In the genomic region with DNA sequence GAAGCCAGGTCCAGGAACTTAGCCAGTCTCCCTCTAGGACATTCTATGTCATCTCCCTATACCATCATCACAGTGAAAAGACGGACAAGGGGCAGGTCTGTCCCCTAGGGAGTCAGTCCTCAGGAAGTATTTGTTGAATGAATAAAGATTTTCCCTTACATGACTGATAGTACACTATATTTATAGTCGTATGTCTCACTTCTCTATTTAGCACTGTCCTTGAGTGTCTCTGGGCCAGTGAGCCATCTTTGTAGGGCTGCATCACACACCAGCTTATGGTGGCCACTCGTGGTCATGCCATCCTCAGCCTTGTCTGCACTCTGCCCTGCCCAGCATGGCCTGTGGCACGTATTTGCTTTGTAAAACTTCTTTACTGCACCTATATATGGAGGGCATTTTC, we compare ENCODE assay signal across 1 cellular context.
TF ChIP-seq lines count a peak whose summit lies in the region.

No MANE protein-coding gene starts in this region.

TF ChIP-seq in HepG2, 621 proteins besides CTCF, POLR2A, EP300 and RAD21:
- TF ChIP-seq MLLT10 (CRISPR knock-in tag; IDR thresholded peaks at IDR 0.05) (no peak), ZNF598 (CRISPR knock-in tag; IDR thresholded peaks at IDR 0.05; ENCODE audit: borderline replicate concordance) (no peak), RAD51 (IDR thresholded peaks at IDR 0.05; ENCODE audit: borderline replicate concordance) (no peak), ZMAT5 (CRISPR knock-in tag; IDR thresholded peaks at IDR 0.05; ENCODE audit: borderline replicate concordance, low read depth) (no peak), MAFF (IDR thresholded peaks at IDR 0.05; ENCODE audit: low read depth, low read length) (no peak), MIER3 (CRISPR knock-in tag; IDR thresholded peaks at IDR 0.05; ENCODE audit: borderline replicate concordance) (no peak), TFDP1 (CRISPR knock-in tag; IDR thresholded peaks at IDR 0.05; ENCODE audit: borderline replicate concordance) (no peak), E2F2 (CRISPR knock-in tag; IDR thresholded peaks at IDR 0.05; ENCODE audit: borderline replicate concordance) (no peak)
- TF ChIP-seq, protein P1, sequence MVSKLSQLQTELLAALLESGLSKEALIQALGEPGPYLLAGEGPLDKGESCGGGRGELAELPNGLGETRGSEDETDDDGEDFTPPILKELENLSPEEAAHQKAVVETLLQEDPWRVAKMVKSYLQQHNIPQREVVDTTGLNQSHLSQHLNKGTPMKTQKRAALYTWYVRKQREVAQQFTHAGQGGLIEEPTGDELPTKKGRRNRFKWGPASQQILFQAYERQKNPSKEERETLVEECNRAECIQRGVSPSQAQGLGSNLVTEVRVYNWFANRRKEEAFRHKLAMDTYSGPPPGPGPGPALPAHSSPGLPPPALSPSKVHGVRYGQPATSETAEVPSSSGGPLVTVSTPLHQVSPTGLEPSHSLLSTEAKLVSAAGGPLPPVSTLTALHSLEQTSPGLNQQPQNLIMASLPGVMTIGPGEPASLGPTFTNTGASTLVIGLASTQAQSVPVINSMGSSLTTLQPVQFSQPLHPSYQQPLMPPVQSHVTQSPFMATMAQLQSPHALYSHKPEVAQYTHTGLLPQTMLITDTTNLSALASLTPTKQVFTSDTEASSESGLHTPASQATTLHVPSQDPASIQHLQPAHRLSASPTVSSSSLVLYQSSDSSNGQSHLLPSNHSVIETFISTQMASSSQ (IDR thresholded peaks at IDR 0.05; ENCODE audit: low read depth), result no peak
- TF ChIP-seq, protein P1 (CRISPR knock-in tag; IDR thresholded peaks at IDR 0.05; ENCODE audit: borderline replicate concordance), result no peak
- TF ChIP-seq, protein P2, sequence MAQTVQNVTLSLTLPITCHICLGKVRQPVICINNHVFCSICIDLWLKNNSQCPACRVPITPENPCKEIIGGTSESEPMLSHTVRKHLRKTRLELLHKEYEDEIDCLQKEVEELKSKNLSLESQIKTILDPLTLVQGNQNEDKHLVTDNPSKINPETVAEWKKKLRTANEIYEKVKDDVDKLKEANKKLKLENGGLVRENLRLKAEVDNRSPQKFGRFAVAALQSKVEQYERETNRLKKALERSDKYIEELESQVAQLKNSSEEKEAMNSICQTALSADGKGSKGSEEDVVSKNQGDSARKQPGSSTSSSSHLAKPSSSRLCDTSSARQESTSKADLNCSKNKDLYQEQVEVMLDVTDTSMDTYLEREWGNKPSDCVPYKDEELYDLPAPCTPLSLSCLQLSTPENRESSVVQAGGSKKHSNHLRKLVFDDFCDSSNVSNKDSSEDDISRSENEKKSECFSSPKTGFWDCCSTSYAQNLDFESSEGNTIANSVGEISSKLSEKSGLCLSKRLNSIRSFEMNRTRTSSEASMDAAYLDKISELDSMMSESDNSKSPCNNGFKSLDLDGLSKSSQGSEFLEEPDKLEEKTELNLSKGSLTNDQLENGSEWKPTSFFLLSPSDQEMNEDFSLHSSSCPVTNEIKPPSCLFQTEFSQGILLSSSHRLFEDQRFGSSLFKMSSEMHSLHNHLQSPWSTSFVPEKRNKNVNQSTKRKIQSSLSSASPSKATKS (CRISPR knock-in tag; IDR thresholded peaks at IDR 0.05), result no peak
